In the genomic region with DNA sequence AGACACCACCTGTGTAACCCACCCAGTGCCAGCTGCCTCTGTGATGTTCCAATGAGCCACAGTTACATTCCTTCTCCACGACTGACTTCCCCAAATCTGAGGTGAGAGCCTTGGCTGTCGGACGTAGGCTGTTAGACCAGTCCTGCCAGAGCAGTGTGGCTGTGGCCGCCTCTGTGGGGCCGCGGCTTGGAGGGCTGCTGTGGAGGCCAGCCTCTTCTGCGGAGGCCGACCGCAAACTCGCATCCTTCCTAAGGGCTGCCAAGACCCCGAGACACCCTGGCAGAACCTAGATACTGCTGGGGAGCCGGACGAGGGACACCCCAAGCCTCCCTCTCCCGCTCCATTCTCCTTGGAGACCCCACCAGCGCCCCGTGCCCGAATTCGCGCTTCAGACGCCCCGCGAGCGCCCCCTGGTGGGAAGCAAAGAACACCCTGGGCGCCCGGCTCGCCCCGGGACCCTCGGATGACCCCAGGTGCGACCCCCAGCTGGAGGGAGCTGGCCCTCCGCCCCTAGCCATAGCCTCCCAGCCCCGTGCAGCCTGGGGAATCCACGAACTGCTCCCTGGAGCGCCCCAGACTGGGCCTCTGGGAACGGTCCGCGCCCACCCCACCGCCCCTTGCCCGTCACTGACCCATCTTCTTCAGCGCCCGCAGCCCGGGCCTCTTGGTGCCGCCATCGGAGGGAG, we compare ENCODE assay signal across 8 cellular contexts. TPM values are rescaled to one million over a fixed set of nuclear protein-coding genes. Genes with fewer than 3 reads are reported as not detected.
DNase-seq lines count a peak whose midpoint lies in the region; ATAC-seq, FAIRE-seq and TF ChIP-seq lines count a peak whose summit lies in the region.

No MANE protein-coding gene starts in this region.

- no peak for FAIRE-seq in bronchial epithelial cell (lab: Jason Lieb, UNC)

- H3K4me3 ChIP-seq in bronchial epithelial cell (ENCODE audit: low read depth, low read length) = peak overlapping the region; percentile 86

- intact Hi-C loops in Right ventricle myocardium superior (cut with DNase I) = loop anchor here (5.0 kb wide), 2 partner anchors 34 to 209 kb away; no protein-coding TSS in a partner anchor
- intact Hi-C loops in Right ventricle myocardium inferior (cut with DNase I) = loop anchor here (2.0 to 5.0 kb wide), 5 partner anchors 29 to 354 kb away; a partner anchor contains a TSS

- ATAC-seq in Right ventricle myocardium superior (ENCODE audit: poor library complexity) (no peak), Right ventricle myocardium inferior (no peak)

- DNase-seq in Right ventricle myocardium superior (peak; percentile 71), Right ventricle myocardium inferior (ENCODE audit: missing footprints) (no peak), T-helper 1 cell (peak in 4 of 5 donors; percentile 32 to 41 (median 34)), bronchial epithelial cell (ENCODE audit: low read depth) (no peak), left kidney (ENCODE audit: low read depth, low spot score) (peak; percentile 84), hippocampal formation (lab: John Stamatoyannopoulos, UW) (no peak), NCI-H2107 (lab: John Stamatoyannopoulos, UW) (no peak)
- DNase-seq in stimulated activated CD4-positive, alpha-beta T cell treated with anti-CD3 and anti-CD28 coated beads, TNF-alpha, amount 100 ng/mL, for 48 hours (ENCODE audit: low read depth in 3 of 3) = peak in 2 of 3 donors; percentile 45 to 47

- peak; percentile 81 for TF ChIP-seq CTCF in bronchial epithelial cell (IDR thresholded peaks at IDR 0.05; ENCODE audit: insufficient read depth, low read length, severe bottlenecking)

- H3K36me3 ChIP-seq in bronchial epithelial cell (ENCODE audit: control insufficient read depth, insufficient read depth, low read length) = no peaks in the 10 kb centered on the region

- H3K27me3 ChIP-seq in bronchial epithelial cell (ENCODE audit: control insufficient read depth, insufficient read depth, low read length) = no peaks in the 10 kb centered on the region

RNA-seq across cellular contexts. Expression of a gene that starts 0.6 kb away (rescaled TPM):
- total RNA-seq in Right ventricle myocardium superior (201 TPM), Right ventricle myocardium inferior (200 TPM), bronchial epithelial cell (33.9 and 44.0 TPM in 2 replicates)

RNA-seq across cellular contexts. Expression of a gene that starts 3.7 kb away (rescaled TPM):
- total RNA-seq in Right ventricle myocardium superior = 8.0 TPM
- total RNA-seq in Right ventricle myocardium inferior = 6.7 TPM
- 6.1 and 8.7 TPM in 2 replicates for total RNA-seq in bronchial epithelial cell

RNA-seq across cellular contexts. Expression of a gene that starts 16.5 kb away (rescaled TPM):
- total RNA-seq in Right ventricle myocardium superior = 31.2 TPM
- 33.1 TPM for total RNA-seq in Right ventricle myocardium inferior
- 7.1 and 12.5 TPM in 2 replicates for total RNA-seq in bronchial epithelial cell

RNA-seq across cellular contexts. Expression of a gene that starts 29.9 kb away (rescaled TPM):
- 8.0 TPM for total RNA-seq in Right ventricle myocardium superior
- total RNA-seq in Right ventricle myocardium inferior = 9.0 TPM
- total RNA-seq in bronchial epithelial cell = 4.1 and 4.7 TPM in 2 replicates

Comparison
In these comparisons a context has a peak if more than half of its experiments do, and no peak if none do; other contexts are left out.
1. DNase-seq: peak in Right ventricle myocardium superior (single experiment), T-helper 1 cell (4 of 5), left kidney (single experiment) and stimulated activated CD4-positive, alpha-beta T cell treated with anti-CD3 and anti-CD28 coated beads, TNF-alpha, amount 100 ng/mL, for 48 hours (2 of 3); none in Right ventricle myocardium inferior (single experiment), bronchial epithelial cell (single experiment), hippocampal formation (0 of 2) and NCI-H2107 (single experiment).